Comparison of ENCODE assay signal across 1 cellular context in the genomic region with DNA sequence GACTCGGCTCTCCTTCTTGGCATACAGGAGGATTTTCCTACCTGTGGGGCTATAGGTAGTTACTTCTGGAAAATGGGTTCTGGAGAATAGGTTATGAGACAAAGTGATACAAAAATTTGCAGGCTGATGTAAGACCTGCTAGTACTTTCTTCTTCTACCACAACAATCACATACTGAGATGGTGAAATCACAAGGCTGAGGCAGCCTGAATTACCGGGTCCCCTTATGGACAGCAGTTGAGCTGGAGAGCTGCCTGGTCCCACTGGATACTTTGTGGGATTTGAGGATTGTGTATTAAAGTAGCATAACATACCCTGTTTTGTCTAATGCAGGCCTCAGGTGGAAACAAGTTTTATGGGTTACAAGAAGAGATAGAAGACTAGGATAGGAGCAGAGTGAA.
TF ChIP-seq lines count a peak whose summit lies in the region.

No MANE protein-coding gene starts in this region.

TF ChIP-seq in H1, 55 proteins besides CTCF, POLR2A, EP300 and RAD21:
- TF ChIP-seq SIRT6 (IDR thresholded peaks at IDR 0.05; ENCODE audit: low read length) = no peak
- TF ChIP-seq SIN3A (conservative IDR thresholded peaks at IDR 0.05 in 1 of 2, IDR thresholded peaks at IDR 0.05 in 1 of 2; ENCODE audit: low read depth in 1 of 2, low read length in 2 of 2) = no peak
- TF ChIP-seq, protein P1, sequence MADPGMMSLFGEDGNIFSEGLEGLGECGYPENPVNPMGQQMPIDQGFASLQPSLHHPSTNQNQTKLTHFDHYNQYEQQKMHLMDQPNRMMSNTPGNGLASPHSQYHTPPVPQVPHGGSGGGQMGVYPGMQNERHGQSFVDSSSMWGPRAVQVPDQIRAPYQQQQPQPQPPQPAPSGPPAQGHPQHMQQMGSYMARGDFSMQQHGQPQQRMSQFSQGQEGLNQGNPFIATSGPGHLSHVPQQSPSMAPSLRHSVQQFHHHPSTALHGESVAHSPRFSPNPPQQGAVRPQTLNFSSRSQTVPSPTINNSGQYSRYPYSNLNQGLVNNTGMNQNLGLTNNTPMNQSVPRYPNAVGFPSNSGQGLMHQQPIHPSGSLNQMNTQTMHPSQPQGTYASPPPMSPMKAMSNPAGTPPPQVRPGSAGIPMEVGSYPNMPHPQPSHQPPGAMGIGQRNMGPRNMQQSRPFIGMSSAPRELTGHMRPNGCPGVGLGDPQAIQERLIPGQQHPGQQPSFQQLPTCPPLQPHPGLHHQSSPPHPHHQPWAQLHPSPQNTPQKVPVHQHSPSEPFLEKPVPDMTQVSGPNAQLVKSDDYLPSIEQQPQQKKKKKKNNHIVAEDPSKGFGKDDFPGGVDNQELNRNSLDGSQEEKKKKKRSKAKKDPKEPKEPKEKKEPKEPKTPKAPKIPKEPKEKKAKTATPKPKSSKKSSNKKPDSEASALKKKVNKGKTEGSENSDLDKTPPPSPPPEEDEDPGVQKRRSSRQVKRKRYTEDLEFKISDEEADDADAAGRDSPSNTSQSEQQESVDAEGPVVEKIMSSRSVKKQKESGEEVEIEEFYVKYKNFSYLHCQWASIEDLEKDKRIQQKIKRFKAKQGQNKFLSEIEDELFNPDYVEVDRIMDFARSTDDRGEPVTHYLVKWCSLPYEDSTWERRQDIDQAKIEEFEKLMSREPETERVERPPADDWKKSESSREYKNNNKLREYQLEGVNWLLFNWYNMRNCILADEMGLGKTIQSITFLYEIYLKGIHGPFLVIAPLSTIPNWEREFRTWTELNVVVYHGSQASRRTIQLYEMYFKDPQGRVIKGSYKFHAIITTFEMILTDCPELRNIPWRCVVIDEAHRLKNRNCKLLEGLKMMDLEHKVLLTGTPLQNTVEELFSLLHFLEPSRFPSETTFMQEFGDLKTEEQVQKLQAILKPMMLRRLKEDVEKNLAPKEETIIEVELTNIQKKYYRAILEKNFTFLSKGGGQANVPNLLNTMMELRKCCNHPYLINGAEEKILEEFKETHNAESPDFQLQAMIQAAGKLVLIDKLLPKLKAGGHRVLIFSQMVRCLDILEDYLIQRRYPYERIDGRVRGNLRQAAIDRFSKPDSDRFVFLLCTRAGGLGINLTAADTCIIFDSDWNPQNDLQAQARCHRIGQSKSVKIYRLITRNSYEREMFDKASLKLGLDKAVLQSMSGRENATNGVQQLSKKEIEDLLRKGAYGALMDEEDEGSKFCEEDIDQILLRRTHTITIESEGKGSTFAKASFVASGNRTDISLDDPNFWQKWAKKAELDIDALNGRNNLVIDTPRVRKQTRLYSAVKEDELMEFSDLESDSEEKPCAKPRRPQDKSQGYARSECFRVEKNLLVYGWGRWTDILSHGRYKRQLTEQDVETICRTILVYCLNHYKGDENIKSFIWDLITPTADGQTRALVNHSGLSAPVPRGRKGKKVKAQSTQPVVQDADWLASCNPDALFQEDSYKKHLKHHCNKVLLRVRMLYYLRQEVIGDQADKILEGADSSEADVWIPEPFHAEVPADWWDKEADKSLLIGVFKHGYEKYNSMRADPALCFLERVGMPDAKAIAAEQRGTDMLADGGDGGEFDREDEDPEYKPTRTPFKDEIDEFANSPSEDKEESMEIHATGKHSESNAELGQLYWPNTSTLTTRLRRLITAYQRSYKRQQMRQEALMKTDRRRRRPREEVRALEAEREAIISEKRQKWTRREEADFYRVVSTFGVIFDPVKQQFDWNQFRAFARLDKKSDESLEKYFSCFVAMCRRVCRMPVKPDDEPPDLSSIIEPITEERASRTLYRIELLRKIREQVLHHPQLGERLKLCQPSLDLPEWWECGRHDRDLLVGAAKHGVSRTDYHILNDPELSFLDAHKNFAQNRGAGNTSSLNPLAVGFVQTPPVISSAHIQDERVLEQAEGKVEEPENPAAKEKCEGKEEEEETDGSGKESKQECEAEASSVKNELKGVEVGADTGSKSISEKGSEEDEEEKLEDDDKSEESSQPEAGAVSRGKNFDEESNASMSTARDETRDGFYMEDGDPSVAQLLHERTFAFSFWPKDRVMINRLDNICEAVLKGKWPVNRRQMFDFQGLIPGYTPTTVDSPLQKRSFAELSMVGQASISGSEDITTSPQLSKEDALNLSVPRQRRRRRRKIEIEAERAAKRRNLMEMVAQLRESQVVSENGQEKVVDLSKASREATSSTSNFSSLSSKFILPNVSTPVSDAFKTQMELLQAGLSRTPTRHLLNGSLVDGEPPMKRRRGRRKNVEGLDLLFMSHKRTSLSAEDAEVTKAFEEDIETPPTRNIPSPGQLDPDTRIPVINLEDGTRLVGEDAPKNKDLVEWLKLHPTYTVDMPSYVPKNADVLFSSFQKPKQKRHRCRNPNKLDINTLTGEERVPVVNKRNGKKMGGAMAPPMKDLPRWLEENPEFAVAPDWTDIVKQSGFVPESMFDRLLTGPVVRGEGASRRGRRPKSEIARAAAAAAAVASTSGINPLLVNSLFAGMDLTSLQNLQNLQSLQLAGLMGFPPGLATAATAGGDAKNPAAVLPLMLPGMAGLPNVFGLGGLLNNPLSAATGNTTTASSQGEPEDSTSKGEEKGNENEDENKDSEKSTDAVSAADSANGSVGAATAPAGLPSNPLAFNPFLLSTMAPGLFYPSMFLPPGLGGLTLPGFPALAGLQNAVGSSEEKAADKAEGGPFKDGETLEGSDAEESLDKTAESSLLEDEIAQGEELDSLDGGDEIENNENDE (IDR thresholded peaks at IDR 0.05; ENCODE audit: insufficient replicate concordance, low read length) = no peak
- no peak for TF ChIP-seq TEAD4 (IDR thresholded peaks at IDR 0.05; ENCODE audit: low read depth, low read length)
- TF ChIP-seq TCF12 (IDR thresholded peaks at IDR 0.05; ENCODE audit: low read depth, low read length) = no peak
- TF ChIP-seq HDAC2 (IDR thresholded peaks at IDR 0.05; ENCODE audit: borderline replicate concordance in 1 of 2, low read depth in 2 of 2, low read length in 2 of 2) = no peak
- TF ChIP-seq, protein P2, sequence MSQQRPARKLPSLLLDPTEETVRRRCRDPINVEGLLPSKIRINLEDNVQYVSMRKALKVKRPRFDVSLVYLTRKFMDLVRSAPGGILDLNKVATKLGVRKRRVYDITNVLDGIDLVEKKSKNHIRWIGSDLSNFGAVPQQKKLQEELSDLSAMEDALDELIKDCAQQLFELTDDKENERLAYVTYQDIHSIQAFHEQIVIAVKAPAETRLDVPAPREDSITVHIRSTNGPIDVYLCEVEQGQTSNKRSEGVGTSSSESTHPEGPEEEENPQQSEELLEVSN (IDR thresholded peaks at IDR 0.05) = no peak
- TF ChIP-seq GABPA (IDR thresholded peaks at IDR 0.05; ENCODE audit: borderline replicate concordance, insufficient read depth, low read length) = no peak
- no peak for TF ChIP-seq TBP (IDR thresholded peaks at IDR 0.05; ENCODE audit: low read depth, low read length)
- TF ChIP-seq TAF7 (optimal IDR thresholded peaks at IDR 0.05; ENCODE audit: borderline replicate concordance, low read depth, low read length) = no peak
- TF ChIP-seq, protein P3, sequence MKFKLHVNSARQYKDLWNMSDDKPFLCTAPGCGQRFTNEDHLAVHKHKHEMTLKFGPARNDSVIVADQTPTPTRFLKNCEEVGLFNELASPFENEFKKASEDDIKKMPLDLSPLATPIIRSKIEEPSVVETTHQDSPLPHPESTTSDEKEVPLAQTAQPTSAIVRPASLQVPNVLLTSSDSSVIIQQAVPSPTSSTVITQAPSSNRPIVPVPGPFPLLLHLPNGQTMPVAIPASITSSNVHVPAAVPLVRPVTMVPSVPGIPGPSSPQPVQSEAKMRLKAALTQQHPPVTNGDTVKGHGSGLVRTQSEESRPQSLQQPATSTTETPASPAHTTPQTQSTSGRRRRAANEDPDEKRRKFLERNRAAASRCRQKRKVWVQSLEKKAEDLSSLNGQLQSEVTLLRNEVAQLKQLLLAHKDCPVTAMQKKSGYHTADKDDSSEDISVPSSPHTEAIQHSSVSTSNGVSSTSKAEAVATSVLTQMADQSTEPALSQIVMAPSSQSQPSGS (IDR thresholded peaks at IDR 0.05; ENCODE audit: low read length) = no peak
- no peak for TF ChIP-seq POU5F1 (IDR thresholded peaks at IDR 0.05; ENCODE audit: low read depth, low read length)
- TF ChIP-seq CHD1 (IDR thresholded peaks at IDR 0.05; ENCODE audit: low read depth, low read length) = no peak
- TF ChIP-seq ASH2L (IDR thresholded peaks at IDR 0.05; ENCODE audit: low read length) = no peak
- TF ChIP-seq JUND (IDR thresholded peaks at IDR 0.05; ENCODE audit: low read length) = no peak
- TF ChIP-seq TAF1 (IDR thresholded peaks at IDR 0.05; ENCODE audit: low read depth, low read length) = no peak
- no peak for TF ChIP-seq CHD2 (IDR thresholded peaks at IDR 0.05; ENCODE audit: low read length)
- no peak for TF ChIP-seq FOSL1 (IDR thresholded peaks at IDR 0.05; ENCODE audit: insufficient read depth, low read depth, low read length)
- TF ChIP-seq CBX8 (IDR thresholded peaks at IDR 0.05; ENCODE audit: borderline replicate concordance, low read depth, low read length) = no peak
- no peak for TF ChIP-seq EGR1 (IDR thresholded peaks at IDR 0.05; ENCODE audit: borderline replicate concordance, low read depth, low read length)
